ENCODE assay signal across 24 cellular contexts in genomic region chr5:164753434-164753833, GRCh38.
"Had no signal": no experiment of that assay in that cellular context is flagged by ENCODE, and none has a peak within 500 bp of the region (broad histone marks: within the 10 kb centered on the region; RNA-seq: fewer than 3 reads in every experiment).

No MANE protein-coding gene starts in this region.

- H3K4me1 ChIP-seq: colonic mucosa, esophagus squamous epithelium, foreskin keratinocyte, gastrocnemius medialis, gastroesophageal sphincter, heart left ventricle, heart right ventricle had no signal

- H3K27ac ChIP-seq: colonic mucosa, coronary artery, dorsolateral prefrontal cortex, epithelial cell of prostate, esophagus muscularis mucosa, esophagus squamous epithelium, foreskin keratinocyte, gastrocnemius medialis, gastroesophageal sphincter, heart left ventricle, heart right ventricle had no signal

- ATAC-seq: effector memory CD8-positive, alpha-beta T cell; esophagus mucosa; foreskin keratinocyte; gastrocnemius medialis; gastroesophageal sphincter had no signal

- H3K27me3 Mint-ChIP-seq: dendritic cell treated with granulocyte-macrophage colony-stimulating factor and Interleukin-4, amounts not matched to agents 40 ng/mL and 50 ng/mL, for 4 days; effector memory CD8-positive, alpha-beta T cell had no signal

- H3K9me3 ChIP-seq: colonic mucosa, esophagus muscularis mucosa, esophagus squamous epithelium, gastrocnemius medialis, gastroesophageal sphincter, heart right ventricle had no signal

- H3K9me3 Mint-ChIP-seq: dendritic cell treated with granulocyte-macrophage colony-stimulating factor and Interleukin-4, amounts not matched to agents 40 ng/mL and 50 ng/mL, for 4 days; endodermal cell had no signal

- H3K27ac Mint-ChIP-seq: dendritic cell treated with granulocyte-macrophage colony-stimulating factor and Interleukin-4, amounts not matched to agents 40 ng/mL and 50 ng/mL, for 4 days; effector memory CD8-positive, alpha-beta T cell; endodermal cell had no signal

- H3K4me3 Mint-ChIP-seq: dendritic cell treated with granulocyte-macrophage colony-stimulating factor and Interleukin-4, amounts not matched to agents 40 ng/mL and 50 ng/mL, for 4 days; effector memory CD8-positive, alpha-beta T cell; endodermal cell had no signal

- H3K4me3 ChIP-seq: colonic mucosa, coronary artery, dorsolateral prefrontal cortex, esophagus muscularis mucosa, esophagus squamous epithelium, gastrocnemius medialis, gastroesophageal sphincter, heart left ventricle, heart right ventricle had no signal

- H3K36me3 ChIP-seq: colonic mucosa, esophagus muscularis mucosa, esophagus squamous epithelium, gastrocnemius medialis, gastroesophageal sphincter, heart left ventricle, heart right ventricle had no signal

- H3K27me3 ChIP-seq: colonic mucosa, esophagus muscularis mucosa, esophagus squamous epithelium, foreskin keratinocyte, gastrocnemius medialis, gastroesophageal sphincter, heart left ventricle had no signal

- DNase-seq: colonic mucosa; cortex of kidney; dermis blood vessel endothelial cell; dorsolateral prefrontal cortex; effector CD4-positive, alpha-beta T cell; effector CD8-positive, alpha-beta T cell; effector memory CD4-positive, alpha-beta T cell; effector memory CD8-positive, alpha-beta T cell; endodermal cell; erythroblast; esophagus squamous epithelium; foreskin fibroblast; foreskin keratinocyte; gastrocnemius medialis; glutamatergic neuron; head of caudate nucleus; heart left ventricle; heart right ventricle had no signal
